In genomic region chr3:119240582-119241434, GRCh38 we compare ENCODE assay signal across 8 cellular contexts. TPM values are rescaled to one million over a fixed set of nuclear protein-coding genes. Genes with fewer than 3 reads are reported as not detected.
DNase-seq lines count a peak whose midpoint lies in the region; ATAC-seq and TF ChIP-seq lines count a peak whose summit lies in the region.

TSS of gene B4GALT4 (minus strand) at chr3:119240878. CDS start at chr3:119230099, 10,779 bp downstream.

- H3K9me2 ChIP-seq in GM23338 (ENCODE audit: insufficient read depth), result 0 out of 2 replicates have a peak, but pooled peaks cover 5% of the 10 kb centered on the region

- H3K27me3 Mint-ChIP-seq in GM23338 (ENCODE audit: insufficient read depth, low read depth, poor library complexity), result peaks cover 7% of the 10 kb centered on the region
- H3K27me3 Mint-ChIP-seq in activated T-helper 2 cell treated with anti-CD3 and anti-CD28 coated beads, Interferon-gamma antibody, Interleukin-2, Interleukin-4, amounts not matched to agents 10 μg/mL and 5 μg/mL and 100 μg/mL, durations not matched to agents 14 hours and 24 hours and 36 hours (ENCODE audit: low read depth), result no peaks in the 10 kb centered on the region
- no peaks in the 10 kb centered on the region for H3K27me3 Mint-ChIP-seq in natural killer cell treated with Interleukin-12 subunit alpha and Interleukin-12 subunit beta and Interleukin-15 and Interleukin-18, amount 100 ng/mL, for 72 hours

- peaks cover 21% of the 10 kb centered on the region; the same call in 2 of the 3 replicates for H3K36me3 Mint-ChIP-seq in GM23338 (ENCODE audit: low read depth)
- H3K36me3 Mint-ChIP-seq in activated T-helper 2 cell treated with anti-CD3 and anti-CD28 coated beads, Interferon-gamma antibody, Interleukin-2, Interleukin-4, amounts not matched to agents 10 μg/mL and 5 μg/mL and 100 μg/mL, durations not matched to agents 14 hours and 24 hours and 36 hours (ENCODE audit: low read depth), result peaks cover 12% of the 10 kb centered on the region
- H3K36me3 Mint-ChIP-seq in natural killer cell treated with Interleukin-12 subunit alpha and Interleukin-12 subunit beta and Interleukin-15 and Interleukin-18, amount 100 ng/mL, for 72 hours, result peaks cover 10% of the 10 kb centered on the region

- H4K20me1 ChIP-seq in GM23338 (replicated peaks; ENCODE audit: insufficient read depth), result peaks cover 3% of the 10 kb centered on the region; the same call in 1 of the 2 replicates

- intact Hi-C loops in activated T-helper 2 cell treated with anti-CD3 and anti-CD28 coated beads, Interferon-gamma antibody, Interleukin-2, Interleukin-4, amounts not matched to agents 10 μg/mL and 5 μg/mL and 100 μg/mL, durations not matched to agents 14 hours and 24 hours and 36 hours (cut with micrococcal nuclease), result loop anchor here (1.0 to 5.0 kb wide), 11 partner anchors 22 to 436 kb away; partner anchors contain the start of genes ARHGAP31, COX17, TIMMDC1 and TMEM39A

- H3F3A ChIP-seq in GM23338 (replicated peaks; ENCODE audit: low read depth), result no peaks in the 10 kb centered on the region

- POLR2A ChIA-PET in RWPE1 (lab: Yijun Ruan, JAX; ENCODE audit: low non-redundant PET), result interaction anchor here (0.6 kb wide), 1 partner anchor 228 kb away, joined by 3 read pairs; no protein-coding TSS in a partner anchor

- CTCF ChIA-PET in RWPE1 (lab: Yijun Ruan, JAX), result interaction anchor here (0.6 to 2.0 kb wide), 10 partner anchors 11 to 474 kb away, joined by 3 to 10 read pairs (median 4); partner anchors contain the start of genes IGSF11 and TEX55

- H3K9me3 Mint-ChIP-seq in GM23338, result peaks cover 13% of the 10 kb centered on the region; the same call in 2 of the 3 replicates
- H3K9me3 Mint-ChIP-seq in activated T-helper 2 cell treated with anti-CD3 and anti-CD28 coated beads, Interferon-gamma antibody, Interleukin-2, Interleukin-4, amounts not matched to agents 10 μg/mL and 5 μg/mL and 100 μg/mL, durations not matched to agents 14 hours and 24 hours and 36 hours, result no peaks in the 10 kb centered on the region
- no peaks in the 10 kb centered on the region for H3K9me3 Mint-ChIP-seq in natural killer cell treated with Interleukin-12 subunit alpha and Interleukin-12 subunit beta and Interleukin-15 and Interleukin-18, amount 100 ng/mL, for 72 hours

- DNase-seq in EL (peak; percentile 90), GM23338 (ENCODE audit: low spot score) (peak; percentile 93), Kasumi-1 (lab: John Stamatoyannopoulos, UW) (peak; percentile 66 to 73), RWPE1 (ENCODE audit: low spot score) (peak; percentile 83), fibroblast of pulmonary artery (ENCODE audit: low read depth) (peak; percentile 86)
- DNase-seq in activated T-helper 2 cell treated with anti-CD3 and anti-CD28 coated beads, Interferon-gamma antibody, Interleukin-2, Interleukin-4, amounts not matched to agents 10 μg/mL and 5 μg/mL and 100 μg/mL, durations not matched to agents 14 hours and 24 hours and 36 hours (ENCODE audit: low spot score), result peak; percentile 74
- peak; percentile 92 for DNase-seq in natural killer cell treated with Interleukin-12 subunit alpha and Interleukin-12 subunit beta and Interleukin-15 and Interleukin-18, amount 100 ng/mL, for 72 hours (ENCODE audit: low spot score)
- DNase-seq in stimulated activated naive CD8-positive, alpha-beta T cell treated with anti-CD3 and anti-CD28 coated beads, Interleukin-15, Interleukin-2, amounts not matched to agents 100 U/mL and 50 U/mL, for 24 hours, result peak; percentile 79

- H3K27me3 ChIP-seq in GM23338 (ENCODE audit: insufficient read depth), result no peaks in the 10 kb centered on the region

- peak within 1 kb of the TSS; percentile 80 for H3K4me3 Mint-ChIP-seq in GM23338
- peak within 1 kb of the TSS; percentile 84 for H3K4me3 Mint-ChIP-seq in activated T-helper 2 cell treated with anti-CD3 and anti-CD28 coated beads, Interferon-gamma antibody, Interleukin-2, Interleukin-4, amounts not matched to agents 10 μg/mL and 5 μg/mL and 100 μg/mL, durations not matched to agents 14 hours and 24 hours and 36 hours (ENCODE audit: low read depth)
- peak within 1 kb of the TSS; percentile 100 for H3K4me3 Mint-ChIP-seq in natural killer cell treated with Interleukin-12 subunit alpha and Interleukin-12 subunit beta and Interleukin-15 and Interleukin-18, amount 100 ng/mL, for 72 hours

- peaks cover 8% of the 10 kb centered on the region for H3K4me1 Mint-ChIP-seq in GM23338
- H3K4me1 Mint-ChIP-seq in activated T-helper 2 cell treated with anti-CD3 and anti-CD28 coated beads, Interferon-gamma antibody, Interleukin-2, Interleukin-4, amounts not matched to agents 10 μg/mL and 5 μg/mL and 100 μg/mL, durations not matched to agents 14 hours and 24 hours and 36 hours (ENCODE audit: low read depth), result peaks cover 27% of the 10 kb centered on the region
- H3K4me1 Mint-ChIP-seq in natural killer cell treated with Interleukin-12 subunit alpha and Interleukin-12 subunit beta and Interleukin-15 and Interleukin-18, amount 100 ng/mL, for 72 hours (ENCODE audit: low read depth in 2 of 2), result peaks cover 29 to 38% of the 10 kb centered on the region in 2 donors

- peak within 1 kb of the TSS; percentile 19; the same call in 1 of the 2 replicates for H3K27ac Mint-ChIP-seq in GM23338
- H3K27ac Mint-ChIP-seq in activated T-helper 2 cell treated with anti-CD3 and anti-CD28 coated beads, Interferon-gamma antibody, Interleukin-2, Interleukin-4, amounts not matched to agents 10 μg/mL and 5 μg/mL and 100 μg/mL, durations not matched to agents 14 hours and 24 hours and 36 hours, result peak within 1 kb of the TSS; percentile 85
- H3K27ac Mint-ChIP-seq in natural killer cell treated with Interleukin-12 subunit alpha and Interleukin-12 subunit beta and Interleukin-15 and Interleukin-18, amount 100 ng/mL, for 72 hours, result peak within 1 kb of the TSS; percentile 97 to 99

- H3K79me2 ChIP-seq in GM23338 (replicated peaks; ENCODE audit: insufficient read depth), result peaks cover 47% of the 10 kb centered on the region

- peak; percentile 96 for ATAC-seq in GM23338
- peak; percentile 93 for ATAC-seq in natural killer cell treated with Interleukin-12 subunit alpha and Interleukin-12 subunit beta and Interleukin-15 and Interleukin-18, amount 100 ng/mL, for 72 hours
- peak; percentile 80 for ATAC-seq in stimulated activated naive CD8-positive, alpha-beta T cell treated with anti-CD3 and anti-CD28 coated beads, Interleukin-15, Interleukin-2, amounts not matched to agents 100 U/mL and 50 U/mL, for 24 hours

- H3K27ac ChIP-seq in GM23338 (ENCODE audit: low read depth), result 0 out of 2 replicates have a peak within 1 kb of the TSS, but pooled peaks have one; percentile 17
- peak within 1 kb of the TSS; percentile 82 for H3K27ac ChIP-seq in RWPE1

- H3K4me2 ChIP-seq in GM23338, result peak within 1 kb of the TSS; percentile 99

- H3K36me3 ChIP-seq in GM23338 (ENCODE audit: insufficient read depth), result peaks cover 11% of the 10 kb centered on the region

- H3K4me1 ChIP-seq in GM23338 (ENCODE audit: insufficient read depth), result peaks cover 17% of the 10 kb centered on the region

- H3K4me3 ChIP-seq in GM23338 (peak within 1 kb of the TSS; percentile 76), fibroblast of pulmonary artery (replicated peaks; ENCODE audit: low read depth, low read length) (peak within 1 kb of the TSS; percentile 78)

- 0 out of 2 replicates have a peak within 1 kb of the TSS, but pooled peaks have one; percentile 70 for H2AFZ ChIP-seq in GM23338

- TF ChIP-seq CTCF in GM23338 (conservative IDR thresholded peaks at IDR 0.05; ENCODE audit: low read depth in 2 of 2), result peak in 1 of 2 experiments; percentile 7; a peak in 1 of 4 replicates
- TF ChIP-seq CTCF in RWPE1 (conservative IDR thresholded peaks at IDR 0.05; ENCODE audit: low read depth), result no peak
- no peak for TF ChIP-seq CTCF in fibroblast of pulmonary artery (IDR thresholded peaks at IDR 0.05; ENCODE audit: low read length, missing control alignments)

TF ChIP-seq in GM23338, 12 proteins besides CTCF, POLR2A, EP300 and RAD21:
- TF ChIP-seq REST (IDR thresholded peaks at IDR 0.05; ENCODE audit: unreplicated experiment) (no peak), ZNF331 (CRISPR knock-in tag; IDR thresholded peaks at IDR 0.05; ENCODE audit: low read depth) (peak; percentile 65), POLR2AphosphoS5 (IDR thresholded peaks at IDR 0.05; ENCODE audit: low read depth) (peak; percentile 89)

RNA-seq across cellular contexts. Expression of gene B4GALT4, which starts in this region (rescaled TPM):
- 37.9 and 45.3 TPM in 2 replicates for total RNA-seq in GM23338 (2014; rRNA removed; shearing (Covaris generic))
- 35.2 and 38.3 TPM in 2 replicates for polyA plus RNA-seq in GM23338 (2016; fragmentation: Nextera tagmentation; extraction: Ambion mirVana)
- total RNA-seq in activated T-helper 2 cell treated with anti-CD3 and anti-CD28 coated beads, Interferon-gamma antibody, Interleukin-2, Interleukin-4, amounts not matched to agents 10 μg/mL and 5 μg/mL and 100 μg/mL, durations not matched to agents 14 hours and 24 hours and 36 hours, result 17.2 and 20.1 TPM in 2 replicates
- total RNA-seq in natural killer cell treated with Interleukin-12 subunit alpha and Interleukin-12 subunit beta and Interleukin-15 and Interleukin-18, amount 100 ng/mL, for 72 hours, result 10 to 100 TPM; 34.3 to 38.4 TPM

Comparison
In these comparisons a context has a peak if more than half of its experiments do, and no peak if none do; other contexts are left out.
1. Peak in every context shown above with its lines: DNase-seq, ATAC-seq, H3K4me3 ChIP-seq and H3K27ac ChIP-seq.
2. H3K27ac Mint-ChIP-seq: peak in every context shown above with its lines; median percentile 98 in natural killer cell treated with Interleukin-12 subunit alpha and Interleukin-12 subunit beta and Interleukin-15 and Interleukin-18, amount 100 ng/mL, for 72 hours; 85 in activated T-helper 2 cell treated with anti-CD3 and anti-CD28 coated beads, Interferon-gamma antibody, Interleukin-2, Interleukin-4, amounts not matched to agents 10 μg/mL and 5 μg/mL and 100 μg/mL, durations not matched to agents 14 hours and 24 hours and 36 hours; 19 in GM23338.